In the genomic region with DNA sequence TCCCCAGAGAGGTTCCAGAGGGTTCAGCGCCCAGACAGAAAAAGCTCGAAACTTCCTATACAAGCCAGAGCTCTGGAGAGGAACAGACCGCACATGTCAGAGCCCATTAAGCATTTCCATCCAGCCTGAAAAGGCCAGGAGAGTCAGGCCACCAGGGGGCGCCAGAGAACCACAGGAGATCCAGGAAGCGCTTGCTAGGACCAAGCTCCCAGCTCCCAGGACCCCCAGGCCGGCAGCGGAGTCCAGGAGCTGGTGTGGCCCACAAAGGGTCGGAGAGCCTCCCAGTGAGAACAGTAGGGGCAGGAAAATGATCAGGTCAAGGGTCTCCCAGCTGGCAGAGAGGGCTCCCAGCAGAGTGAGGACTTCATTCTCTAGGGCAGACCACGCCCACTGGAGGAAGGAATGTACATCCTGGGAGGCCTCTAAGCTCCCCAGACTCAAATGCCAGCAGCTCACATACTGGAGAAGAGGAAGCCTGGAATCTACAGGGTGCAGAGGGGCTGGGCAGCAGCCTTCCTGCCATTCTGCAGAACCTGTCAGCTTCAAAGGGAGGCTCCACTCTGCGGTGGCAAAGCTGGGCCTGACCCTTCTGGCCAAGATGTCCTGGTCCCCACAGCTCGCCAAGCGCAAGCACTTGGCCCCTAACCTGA, we compare ENCODE assay signal across 8 cellular contexts. TPM values are rescaled to one million over a fixed set of nuclear protein-coding genes. Genes with fewer than 3 reads are reported as not detected.
DNase-seq lines count a peak whose midpoint lies in the region; ATAC-seq and TF ChIP-seq lines count a peak whose summit lies in the region.

No MANE protein-coding gene starts in this region.

- peaks cover 0 to 8% (median 0%) of the 10 kb centered on the region in 4 donors for H3K36me3 ChIP-seq in right lobe of liver

- peak; percentile 98 for TF ChIP-seq CTCF in CD4-positive, alpha-beta T cell (IDR thresholded peaks at IDR 0.05)
- TF ChIP-seq CTCF in right lobe of liver (IDR thresholded peaks at IDR 0.05), result peak; percentile 88 to 99 (median 98)

- peaks cover 12% of the 10 kb centered on the region for H3K4me1 Mint-ChIP-seq in CD4-positive, alpha-beta T cell (ENCODE audit: low read depth)
- peaks cover 16% of the 10 kb centered on the region for H3K4me1 Mint-ChIP-seq in activated CD4-positive, alpha-beta T cell treated with anti-CD3 and anti-CD28 coated beads, Interleukin-2, amount 10 ng/mL, durations not matched to agents 7 days and 5 days

- H3K27ac Mint-ChIP-seq in CD4-positive, alpha-beta T cell, result no peak overlapping the region
- peak overlapping the region; percentile 88 for H3K27ac Mint-ChIP-seq in activated CD4-positive, alpha-beta T cell treated with anti-CD3 and anti-CD28 coated beads, Interleukin-2, amount 10 ng/mL, durations not matched to agents 7 days and 5 days

- H3K4me3 Mint-ChIP-seq in CD4-positive, alpha-beta T cell, result peak overlapping the region; percentile 59
- H3K4me3 Mint-ChIP-seq in activated CD4-positive, alpha-beta T cell treated with anti-CD3 and anti-CD28 coated beads, Interleukin-2, amount 10 ng/mL, durations not matched to agents 7 days and 5 days, result no peak overlapping the region

- 0% methylated on average over 1 of the region's 12 CpGs for WGBS in right lobe of liver (ENCODE audit: insufficient coverage, low coverage, low lambda C conversion rate, missing lambda C conversion rate)

- no peaks in the 10 kb centered on the region for H3K27me3 Mint-ChIP-seq in CD4-positive, alpha-beta T cell
- no peaks in the 10 kb centered on the region for H3K27me3 Mint-ChIP-seq in activated CD4-positive, alpha-beta T cell treated with anti-CD3 and anti-CD28 coated beads, Interleukin-2, amount 10 ng/mL, durations not matched to agents 7 days and 5 days

- H3K27ac ChIP-seq in CD4-positive, alpha-beta T cell (ENCODE audit: low read depth, low read length), result no peak overlapping the region
- H3K27ac ChIP-seq in right lobe of liver, result peak overlapping the region in 1 of 3 donors; percentile 28

- intact Hi-C loops in CD4-positive, alpha-beta T cell (cut with DNase I, micrococcal nuclease), result loop anchor here (1.0 to 10.0 kb wide), 7 partner anchors 80 to 260 kb away; partner anchors contain the start of gene CCDC134 (in 2 of the 2)
- intact Hi-C loops in right lobe of liver (cut with DNase I), result loop anchor here in 1 of 2 donors (5.0 kb wide), 1 partner anchor 235 kb away; no protein-coding TSS in a partner anchor

- no peaks in the 10 kb centered on the region for H3K9me3 Mint-ChIP-seq in CD4-positive, alpha-beta T cell
- no peaks in the 10 kb centered on the region for H3K9me3 Mint-ChIP-seq in activated CD4-positive, alpha-beta T cell treated with anti-CD3 and anti-CD28 coated beads, Interleukin-2, amount 10 ng/mL, durations not matched to agents 7 days and 5 days

- no peak for TF ChIP-seq POLR2A in right lobe of liver (IDR thresholded peaks at IDR 0.05)

- no peaks in the 10 kb centered on the region for H3K36me3 Mint-ChIP-seq in CD4-positive, alpha-beta T cell (ENCODE audit: low read depth)
- peaks cover 3% of the 10 kb centered on the region for H3K36me3 Mint-ChIP-seq in activated CD4-positive, alpha-beta T cell treated with anti-CD3 and anti-CD28 coated beads, Interleukin-2, amount 10 ng/mL, durations not matched to agents 7 days and 5 days (ENCODE audit: low read depth)

- POLR2A ChIA-PET in CD4-positive, alpha-beta T cell (lab: Charles Lee), result interaction anchor here (0.6 to 4.0 kb wide), 10 partner anchors 8 to 316 kb away, joined by 3 to 63 read pairs (median 8); partner anchors contain the start of genes CCDC134, SNU13 and TEF
- POLR2A ChIA-PET in activated CD4-positive, alpha-beta T cell treated with anti-CD3 and anti-CD28 coated beads, Interleukin-2, amount 10 ng/mL, durations not matched to agents 7 days and 5 days (lab: Charles Lee), result interaction anchor here (0.8 to 1.3 kb wide), 2 partner anchors 9 to 243 kb away, joined by 4 read pairs; partner anchors contain the start of gene SNU13

- no peaks in the 10 kb centered on the region for H3K9me3 ChIP-seq in CD4-positive, alpha-beta T cell (ENCODE audit: control insufficient read depth, low read length)
- no peaks in the 10 kb centered on the region for H3K9me3 ChIP-seq in right lobe of liver

- no peaks in the 10 kb centered on the region for H3K27me3 ChIP-seq in CD4-positive, alpha-beta T cell (ENCODE audit: control insufficient read depth, insufficient read depth, low read length)
- H3K27me3 ChIP-seq in right lobe of liver, result no peaks in the 10 kb centered on the region

- CTCF ChIA-PET in CD4-positive, alpha-beta T cell (lab: Charles Lee), result interaction anchor here (0.5 to 2.8 kb wide), 35 partner anchors 9 to 393 kb away, joined by 3 to 21 read pairs (median 4); partner anchors contain the start of genes CCDC134, CENPM, NDUFA6 and SNU13
- CTCF ChIA-PET in activated CD4-positive, alpha-beta T cell treated with anti-CD3 and anti-CD28 coated beads, Interleukin-2, amount 10 ng/mL, durations not matched to agents 7 days and 5 days (lab: Charles Lee), result interaction anchor here (0.5 to 3.9 kb wide), 51 partner anchors 8 to 893 kb away, joined by 3 to 42 read pairs (median 4); partner anchors contain the start of genes CCDC134, CENPM, SNU13 and SREBF2

- H3K4me1 ChIP-seq in right lobe of liver, result peaks cover 0 to 6% (median 0%) of the 10 kb centered on the region in 4 donors

- ATAC-seq in CD4-positive, alpha-beta T cell (ENCODE audit: poor library complexity), result peak; percentile 78
- peak; percentile 67 for ATAC-seq in HG03097 (IDR thresholded peaks at IDR 0.05; ENCODE audit: low FRiP score, unreplicated experiment)
- ATAC-seq in right lobe of liver, result peak; percentile 85 to 91 (median 88)
- no peak for ATAC-seq in GM19467 (IDR thresholded peaks at IDR 0.05; ENCODE audit: unreplicated experiment)

- peak overlapping the region in 2 of 3 donors; percentile 20 to 21 for H3K4me3 ChIP-seq in right lobe of liver

- peak; percentile 84 to 97 (median 92) for DNase-seq in CD4-positive, alpha-beta T cell
- DNase-seq in NCI-H526 treated with DMSO at 0.1 percent for 48 hours (lab: John Stamatoyannopoulos, UW), result peak; percentile 69
- peak; percentile 93 for DNase-seq in activated CD4-positive, alpha-beta T cell treated with anti-CD3 and anti-CD28 coated beads, Interleukin-2, amount 10 ng/mL, durations not matched to agents 7 days and 5 days
- peak; percentile 88 for DNase-seq in dedifferentiated amniotic fluid mesenchymal stem cell (ENCODE audit: extremely low spot score)
- peak; percentile 89 to 92 (median 90) for DNase-seq in right lobe of liver
- peak; percentile 98 for DNase-seq in stimulated activated CD4-positive, alpha-beta T cell treated with anti-CD3 and anti-CD28 coated beads, Interleukin-2, amount 100 ng/mL, for 48 hours

RNA-seq across cellular contexts. Expression of gene MEI1, which starts 2.1 kb away (rescaled TPM):
- total RNA-seq in CD4-positive, alpha-beta T cell, result 10 to 100 TPM; 64.4 to 81.0 TPM
- total RNA-seq in activated CD4-positive, alpha-beta T cell treated with anti-CD3 and anti-CD28 coated beads, Interleukin-2, amount 10 ng/mL, durations not matched to agents 7 days and 5 days, result 10 to 100 TPM; 54.6 to 60.0 TPM
- 1 to 10 TPM in 1 of 6 experiments, under 1 TPM in 5; 0.37 to 1.0 (median 0.60) TPM for total RNA-seq in right lobe of liver

RNA-seq across cellular contexts. Expression of gene SNU13, which starts 8.6 kb away (rescaled TPM):
- 100 to 1,000 TPM; 134 to 140 TPM for total RNA-seq in CD4-positive, alpha-beta T cell
- total RNA-seq in activated CD4-positive, alpha-beta T cell treated with anti-CD3 and anti-CD28 coated beads, Interleukin-2, amount 10 ng/mL, durations not matched to agents 7 days and 5 days, result 100 to 1,000 TPM; 171 to 178 TPM
- total RNA-seq in right lobe of liver, result 10 to 100 TPM; 43.1 to 65.4 (median 50.1) TPM

Comparison
In these comparisons a context has a peak if more than half of its experiments do, and no peak if none do; other contexts are left out.
1. RNA of gene MEI1, which starts 2.1 kb away (total RNA-seq): 64.4 to 81.0 TPM in CD4-positive, alpha-beta T cell and 54.6 to 60.0 TPM in activated CD4-positive, alpha-beta T cell treated with anti-CD3 and anti-CD28 coated beads, Interleukin-2, amount 10 ng/mL, durations not matched to agents 7 days and 5 days; 0.37 to 1.0 TPM in right lobe of liver; every median in the first group is over 10 times any median in the second.
2. Peak in every context shown above with its lines, with median percentiles within 50 percentile points of each other: DNase-seq.